10 cellular contexts compared by ENCODE assay signal in genomic region chr19:7242601-7243258, GRCh38. TPM values are rescaled to one million over a fixed set of nuclear protein-coding genes. Genes with fewer than 3 reads are reported as not detected.
DNase-seq lines count a peak whose midpoint lies in the region; ATAC-seq and TF ChIP-seq lines count a peak whose summit lies in the region.
"Had no signal": no experiment of that assay in that cellular context is flagged by ENCODE, and none has a peak within 500 bp of the region (broad histone marks: within the 10 kb centered on the region; RNA-seq: fewer than 3 reads in every experiment).

No MANE protein-coding gene starts in this region.

- ATAC-seq in GM21447 (IDR thresholded peaks at IDR 0.05; ENCODE audit: unreplicated experiment), result no peak

- H3K36me3 Mint-ChIP-seq in CD14-positive monocyte, result peaks cover 5 to 11% of the 10 kb centered on the region in 2 donors
- no peaks in the 10 kb centered on the region for H3K36me3 Mint-ChIP-seq in MCF 10A (ENCODE audit: insufficient read depth, unreplicated experiment)

- no TSS peak for BruUV-seq in MCF 10A (replicated peaks; lab: Mats Ljungman, UMichigan)

- intact Hi-C loops in CD14-positive monocyte (cut with micrococcal nuclease), result loop anchor here in 1 of 2 donors (5.0 kb wide), 1 partner anchor 50 kb away; the partner anchor contains the start of gene INSR
- intact Hi-C loops in MCF 10A (cut with micrococcal nuclease), result no loop called here

- H3K9me3 Mint-ChIP-seq in CD14-positive monocyte (peaks cover 3 to 17% (median 9%) of the 10 kb centered on the region in 7 donors), MCF 10A (ENCODE audit: unreplicated experiment) (no peaks in the 10 kb centered on the region)

- DNase-seq in CD14-positive monocyte (ENCODE audit: low spot score) (peak; percentile 55), HS-27A (ENCODE audit: low read depth) (peak; percentile 40), MCF 10A (ENCODE audit: unreplicated experiment) (peak; percentile 76), myocyte (ENCODE audit: low read depth) (peak; percentile 84), GOT3 (lab: John Stamatoyannopoulos, UW) (no peak), HUDEP-2 (lab: John Stamatoyannopoulos, UW; ENCODE audit: unreplicated experiment in 76 of 76) (no peak)
- DNase-seq in stimulated activated CD4-positive, alpha-beta T cell treated with anti-CD3 and anti-CD28 coated beads, Interleukin-1b, Interleukin-23, amount 100 ng/mL, for 48 hours, result no peak
- DNase-seq: DMS79 treated with DMSO at 0.1 percent for 48 hours, right lobe of liver had no signal

- H3K4me3 Mint-ChIP-seq in CD14-positive monocyte (no peak overlapping the region), MCF 10A (ENCODE audit: unreplicated experiment) (no peak overlapping the region)

- H3K4me1 Mint-ChIP-seq in CD14-positive monocyte (peaks cover 27% of the 10 kb centered on the region), MCF 10A (ENCODE audit: insufficient read depth, unreplicated experiment) (peaks cover 10% of the 10 kb centered on the region)

- CTCF ChIA-PET in MCF 10A (lab: Yijun Ruan, JAX), result interaction anchor here (0.9 to 1.5 kb wide), 2 partner anchors 98 to 157 kb away, joined by 3 to 5 read pairs; no protein-coding TSS in a partner anchor

- no peaks in the 10 kb centered on the region for H3K27me3 Mint-ChIP-seq in CD14-positive monocyte (ENCODE audit: low read depth in 3 of 3)
- no peaks in the 10 kb centered on the region for H3K27me3 Mint-ChIP-seq in MCF 10A (ENCODE audit: insufficient read depth, unreplicated experiment)

- no peak for TF ChIP-seq CTCF in CD14-positive monocyte (IDR thresholded peaks at IDR 0.05)
- no peak for TF ChIP-seq CTCF in MCF 10A (IDR thresholded peaks at IDR 0.05; ENCODE audit: unreplicated experiment)

- H3K27ac Mint-ChIP-seq in CD14-positive monocyte (peak overlapping the region; percentile 67 to 91 (median 77)), MCF 10A (ENCODE audit: low read depth, unreplicated experiment) (no peak overlapping the region)

- POLR2A ChIA-PET in MCF 10A (lab: Yijun Ruan, JAX), result no interaction called here

RNA-seq across cellular contexts. Expression of gene INSR, which starts 51.5 kb away (rescaled TPM):
- 1 to 10 TPM; 2.9 to 3.4 TPM for polyA plus RNA-seq in CD14-positive monocyte
- total RNA-seq in MCF 10A (2022) (8.8 and 11.8 TPM in 2 replicates), myocyte (15.4 and 22.8 TPM in 2 replicates)
- polyA plus RNA-seq in myocyte (2012), result 4.9 TPM

Comparison
In these comparisons a context has a peak if more than half of its experiments do, and no peak if none do; other contexts are left out.
1. DNase-seq: peak in CD14-positive monocyte (single experiment), HS-27A (single experiment), MCF 10A (single experiment) and myocyte (single experiment); none in GOT3 (single experiment), HUDEP-2 (0 of 76) and stimulated activated CD4-positive, alpha-beta T cell treated with anti-CD3 and anti-CD28 coated beads, Interleukin-1b, Interleukin-23, amount 100 ng/mL, for 48 hours (single experiment).